In genomic region chr1:145996433-145997155, GRCh38 we compare ENCODE assay signal across 8 cellular contexts. TPM values are rescaled to one million over a fixed set of nuclear protein-coding genes. Genes with fewer than 3 reads are reported as not detected.
DNase-seq lines count a peak whose midpoint lies in the region; ATAC-seq and TF ChIP-seq lines count a peak whose summit lies in the region.

TXNIP (minus strand) TSS chr1:145996579; CDS start chr1:145996266, 313 bp downstream.

- H3K9me3 ChIP-seq in ascending aorta = no peaks in the 10 kb centered on the region
- H3K9me3 ChIP-seq in right atrium auricular region = no peaks in the 10 kb centered on the region
- H3K9me3 ChIP-seq in prostate gland = no peaks in the 10 kb centered on the region

- H3K4me3 ChIP-seq in ascending aorta = peak within 1 kb of the TSS; percentile 79 to 88
- H3K4me3 ChIP-seq in right atrium auricular region = peak within 1 kb of the TSS; percentile 74 to 92
- peak within 1 kb of the TSS; percentile 48 to 64 for H3K4me3 ChIP-seq in prostate gland

- H3K4me1 ChIP-seq in ascending aorta = peaks cover 3 to 37% of the 10 kb centered on the region in 2 donors
- H3K4me1 ChIP-seq in right atrium auricular region = peaks cover 0 to 48% of the 10 kb centered on the region in 2 donors
- peaks cover 10% of the 10 kb centered on the region for H3K4me1 ChIP-seq in prostate gland (replicated peaks)

- WGBS in prostate gland = 0% methylated on average over 32 of the region's 32 CpGs

- H3K36me3 ChIP-seq in ascending aorta = peaks cover 29 to 43% of the 10 kb centered on the region in 2 donors
- peaks cover 45% of the 10 kb centered on the region for H3K36me3 ChIP-seq in right atrium auricular region
- H3K36me3 ChIP-seq in prostate gland = peaks cover 18 to 25% of the 10 kb centered on the region in 2 donors

- TF ChIP-seq CTCF in ascending aorta (IDR thresholded peaks at IDR 0.05) (no peak), right atrium auricular region (IDR thresholded peaks at IDR 0.05) (no peak), prostate gland (IDR thresholded peaks at IDR 0.05) (peak in 2 of 4 experiments; percentile 9 to 24)

- DNase-seq in NCI-H2029 treated with DMSO at 0.1 percent for 48 hours (lab: John Stamatoyannopoulos, UW) = peak; percentile 89
- peak; percentile 87 for DNase-seq in T-helper 22 cell (ENCODE audit: low read depth)
- peak; percentile 97 to 99 for DNase-seq in ascending aorta (ENCODE audit: low spot score in 2 of 2)
- peak; percentile 100 for DNase-seq in right atrium auricular region (ENCODE audit: low spot score)
- DNase-seq in prostate gland (ENCODE audit: low spot score) = peak; percentile 100
- peak; percentile 99 for DNase-seq in ureter (ENCODE audit: low spot score)

- H3K27me3 ChIP-seq in ascending aorta = no peaks in the 10 kb centered on the region
- H3K27me3 ChIP-seq in right atrium auricular region = no peaks in the 10 kb centered on the region
- no peaks in the 10 kb centered on the region for H3K27me3 ChIP-seq in prostate gland (replicated peaks; ENCODE audit: insufficient read depth)

- ATAC-seq in GM18505 (IDR thresholded peaks at IDR 0.05; ENCODE audit: unreplicated experiment) (peak; percentile 86), HG02981 (IDR thresholded peaks at IDR 0.05; ENCODE audit: unreplicated experiment) (peak; percentile 94)

- H3K27ac ChIP-seq in ascending aorta (peak within 1 kb of the TSS; percentile 89 to 95), right atrium auricular region (peak within 1 kb of the TSS; percentile 98), prostate gland (peak within 1 kb of the TSS; percentile 96 to 97)

- intact Hi-C loops in ascending aorta (cut with DNase I) (loop anchor here (1.0 to 5.0 kb wide), 4 partner anchors 10 to 38 kb away; partner anchors contain the start of genes ANKRD34A and POLR3GL), prostate gland (cut with DNase I) (loop anchor here (2.0 kb wide), 1 partner anchor 16 kb away; no protein-coding TSS in a partner anchor)

- TF ChIP-seq POLR2A in GM18505 (IDR thresholded peaks at IDR 0.05; ENCODE audit: borderline replicate concordance, extremely low read depth, insufficient read depth, insufficient read length) (peak; percentile 98), prostate gland (IDR thresholded peaks at IDR 0.05) (peak; percentile 88)

RNA-seq across cellular contexts. Expression of gene TXNIP, which starts in this region (rescaled TPM):
- total RNA-seq in ascending aorta = 877 TPM
- total RNA-seq in right atrium auricular region = 1,000 to 10,000 TPM in 1 of 2 donors, 100 to 1,000 TPM in 1; 898 to 1,186 TPM
- total RNA-seq in prostate gland = 100 to 1,000 TPM; 618 to 736 TPM
- 744 TPM for total RNA-seq in ureter

Comparison
In these comparisons a context has a peak if more than half of its experiments do, and no peak if none do; other contexts are left out.
1. Peak in every context shown above with its lines: DNase-seq, ATAC-seq, H3K4me3 ChIP-seq and H3K27ac ChIP-seq.